In the genomic region with DNA sequence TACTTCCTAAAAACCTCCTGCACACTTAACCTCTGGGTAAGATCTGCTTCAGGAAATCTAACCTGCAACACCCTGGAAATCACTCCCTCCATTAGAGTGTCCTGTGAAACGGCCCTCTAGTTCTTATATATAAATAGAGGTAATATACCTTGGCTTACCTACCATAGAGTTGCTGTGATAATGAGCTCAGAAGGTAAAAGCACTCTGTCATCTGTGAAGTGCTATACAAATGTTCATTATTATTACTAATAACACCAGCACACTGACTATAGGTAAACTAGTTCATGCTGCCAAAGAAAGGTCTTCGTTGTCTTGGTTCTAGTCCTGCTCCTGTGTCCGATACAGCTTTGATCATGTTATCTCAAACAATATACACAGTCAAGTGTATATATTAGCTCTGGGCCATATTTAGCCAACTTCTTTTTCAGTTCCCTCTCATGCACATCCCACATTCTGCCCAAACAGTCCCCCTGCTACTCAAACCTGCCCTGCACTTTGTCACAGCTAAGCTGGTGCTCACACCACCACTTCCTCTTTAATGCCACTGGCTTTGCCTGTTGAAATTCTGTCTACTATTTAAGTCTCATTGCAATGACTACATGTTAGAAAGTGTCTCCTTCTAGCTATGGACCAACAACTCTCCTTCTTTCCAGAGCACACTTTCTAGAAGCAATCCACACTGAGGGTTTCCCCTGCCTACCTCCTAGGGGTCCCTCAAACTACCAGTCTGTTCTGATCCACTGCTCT, we compare ENCODE assay signal across 9 cellular contexts. TPM values are rescaled to one million over a fixed set of nuclear protein-coding genes. Genes with fewer than 3 reads are reported as not detected.
DNase-seq lines count a peak whose midpoint lies in the region; ATAC-seq, FAIRE-seq and TF ChIP-seq lines count a peak whose summit lies in the region.
"Had no signal": no experiment of that assay in that cellular context is flagged by ENCODE, and none has a peak within 500 bp of the region (broad histone marks: within the 10 kb centered on the region; RNA-seq: fewer than 3 reads in every experiment).

No MANE protein-coding gene starts in this region.

- peak; percentile 45; the same call in 1 of the 2 replicates for TF ChIP-seq POLR2A in GM12891 (IDR thresholded peaks at IDR 0.05; ENCODE audit: low read depth, low read length)

- CTCF ChIA-PET in WTC11 (lab: Charles Lee), result interaction anchor here (1.1 kb wide), 1 partner anchor 49 kb away, joined by 3 read pairs; no protein-coding TSS in a partner anchor
- CTCF ChIA-PET in activated CD4-positive, alpha-beta T cell treated with anti-CD3 and anti-CD28 coated beads for 36 hours (lab: Charles Lee), result interaction anchor here (1.0 to 1.4 kb wide), 2 partner anchors 10 to 11 kb away, joined by 4 to 5 read pairs; no protein-coding TSS in a partner anchor

- ATAC-seq in GM21390 (IDR thresholded peaks at IDR 0.05; ENCODE audit: unreplicated experiment) (peak; percentile 68), HG03342 (IDR thresholded peaks at IDR 0.05; ENCODE audit: unreplicated experiment) (peak; percentile 73), WTC11 (no peak)
- no peak for ATAC-seq in activated CD4-positive, alpha-beta T cell treated with anti-CD3 and anti-CD28 coated beads for 36 hours

- DNase-seq in GM12891 (ENCODE audit: insufficient read length, low spot score), result no peak
- DNase-seq in WTC11 (ENCODE audit: low spot score), result no peak
- DNase-seq in AG08396 (ENCODE audit: low spot score), result no peak
- no peak for DNase-seq in A172 (ENCODE audit: low spot score)
- DNase-seq in HPDE6-E6E7 (ENCODE audit: extremely low spot score), result no peak
- no peak for DNase-seq in activated CD4-positive, alpha-beta T cell treated with anti-CD3 and anti-CD28 coated beads for 36 hours

- intact Hi-C loops in activated CD4-positive, alpha-beta T cell treated with anti-CD3 and anti-CD28 coated beads for 36 hours (cut with DNase I, micrococcal nuclease), result no loop called here

- POLR2A ChIA-PET in WTC11 (lab: Charles Lee), result no interaction called here
- POLR2A ChIA-PET in activated CD4-positive, alpha-beta T cell treated with anti-CD3 and anti-CD28 coated beads for 36 hours (lab: Charles Lee), result interaction anchor here (1.0 kb wide), 1 partner anchor 11 kb away, joined by 3 read pairs; no protein-coding TSS in a partner anchor

- TF ChIP-seq CTCF in WTC11 (IDR thresholded peaks at IDR 0.05), result no peak

- peaks cover 62% of the 10 kb centered on the region for H3K36me3 Mint-ChIP-seq in WTC11
- H3K36me3 Mint-ChIP-seq in activated CD4-positive, alpha-beta T cell treated with anti-CD3 and anti-CD28 coated beads for 36 hours (ENCODE audit: low read depth), result peaks cover 25% of the 10 kb centered on the region

- H3K27me3 Mint-ChIP-seq in WTC11 (ENCODE audit: low read depth), result no peaks in the 10 kb centered on the region
- peaks cover 21% of the 10 kb centered on the region for H3K27me3 Mint-ChIP-seq in activated CD4-positive, alpha-beta T cell treated with anti-CD3 and anti-CD28 coated beads for 36 hours

- H3K4me1 Mint-ChIP-seq in WTC11, result peaks cover 24% of the 10 kb centered on the region
- H3K4me1 Mint-ChIP-seq in activated CD4-positive, alpha-beta T cell treated with anti-CD3 and anti-CD28 coated beads for 36 hours, result peaks cover 5% of the 10 kb centered on the region

- H3K4me3 Mint-ChIP-seq in WTC11, result no peak overlapping the region
- no peak overlapping the region for H3K4me3 Mint-ChIP-seq in activated CD4-positive, alpha-beta T cell treated with anti-CD3 and anti-CD28 coated beads for 36 hours
- H3K4me3 Mint-ChIP-seq: neural crest cell had no signal

- no peaks in the 10 kb centered on the region for H3K9me3 Mint-ChIP-seq in WTC11
- no peaks in the 10 kb centered on the region for H3K9me3 Mint-ChIP-seq in activated CD4-positive, alpha-beta T cell treated with anti-CD3 and anti-CD28 coated beads for 36 hours (ENCODE audit: low read depth)
- H3K9me3 Mint-ChIP-seq: neural crest cell had no signal

- peak overlapping the region; percentile 13 for H3K27ac Mint-ChIP-seq in WTC11
- H3K27ac Mint-ChIP-seq in activated CD4-positive, alpha-beta T cell treated with anti-CD3 and anti-CD28 coated beads for 36 hours, result no peak overlapping the region

- FAIRE-seq in GM12891 (lab: Jason Lieb, UNC), result peak; percentile 94

TF ChIP-seq in GM12891, 5 proteins besides CTCF, POLR2A, EP300 and RAD21:
- TF ChIP-seq SPI1 (IDR thresholded peaks at IDR 0.05; ENCODE audit: low read depth, low read length) (peak; percentile 99), PAX5 (IDR thresholded peaks at IDR 0.05; ENCODE audit: insufficient read depth, low read length, severe bottlenecking) (peak; percentile 2), POU2F2 (IDR thresholded peaks at IDR 0.05; ENCODE audit: low read depth, low read length) (0 out of 2 replicates have a peak, but pooled peaks have one; percentile 54), TAF1 (IDR thresholded peaks at IDR 0.05; ENCODE audit: low read depth, low read length) (no peak)

TF ChIP-seq in WTC11, 78 proteins besides CTCF, POLR2A, EP300 and RAD21:
- TF ChIP-seq, protein P1, sequence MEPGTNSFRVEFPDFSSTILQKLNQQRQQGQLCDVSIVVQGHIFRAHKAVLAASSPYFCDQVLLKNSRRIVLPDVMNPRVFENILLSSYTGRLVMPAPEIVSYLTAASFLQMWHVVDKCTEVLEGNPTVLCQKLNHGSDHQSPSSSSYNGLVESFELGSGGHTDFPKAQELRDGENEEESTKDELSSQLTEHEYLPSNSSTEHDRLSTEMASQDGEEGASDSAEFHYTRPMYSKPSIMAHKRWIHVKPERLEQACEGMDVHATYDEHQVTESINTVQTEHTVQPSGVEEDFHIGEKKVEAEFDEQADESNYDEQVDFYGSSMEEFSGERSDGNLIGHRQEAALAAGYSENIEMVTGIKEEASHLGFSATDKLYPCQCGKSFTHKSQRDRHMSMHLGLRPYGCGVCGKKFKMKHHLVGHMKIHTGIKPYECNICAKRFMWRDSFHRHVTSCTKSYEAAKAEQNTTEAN (CRISPR knock-in tag; IDR thresholded peaks at IDR 0.05), result no peak
- TF ChIP-seq PRRX2 (CRISPR knock-in tag; IDR thresholded peaks at IDR 0.05) (no peak), ZNF121 (CRISPR knock-in tag; IDR thresholded peaks at IDR 0.05) (no peak), JAZF1 (CRISPR knock-in tag; IDR thresholded peaks at IDR 0.05) (no peak), NR1H2 (CRISPR knock-in tag; IDR thresholded peaks at IDR 0.05) (no peak)
- TF ChIP-seq, protein P2, sequence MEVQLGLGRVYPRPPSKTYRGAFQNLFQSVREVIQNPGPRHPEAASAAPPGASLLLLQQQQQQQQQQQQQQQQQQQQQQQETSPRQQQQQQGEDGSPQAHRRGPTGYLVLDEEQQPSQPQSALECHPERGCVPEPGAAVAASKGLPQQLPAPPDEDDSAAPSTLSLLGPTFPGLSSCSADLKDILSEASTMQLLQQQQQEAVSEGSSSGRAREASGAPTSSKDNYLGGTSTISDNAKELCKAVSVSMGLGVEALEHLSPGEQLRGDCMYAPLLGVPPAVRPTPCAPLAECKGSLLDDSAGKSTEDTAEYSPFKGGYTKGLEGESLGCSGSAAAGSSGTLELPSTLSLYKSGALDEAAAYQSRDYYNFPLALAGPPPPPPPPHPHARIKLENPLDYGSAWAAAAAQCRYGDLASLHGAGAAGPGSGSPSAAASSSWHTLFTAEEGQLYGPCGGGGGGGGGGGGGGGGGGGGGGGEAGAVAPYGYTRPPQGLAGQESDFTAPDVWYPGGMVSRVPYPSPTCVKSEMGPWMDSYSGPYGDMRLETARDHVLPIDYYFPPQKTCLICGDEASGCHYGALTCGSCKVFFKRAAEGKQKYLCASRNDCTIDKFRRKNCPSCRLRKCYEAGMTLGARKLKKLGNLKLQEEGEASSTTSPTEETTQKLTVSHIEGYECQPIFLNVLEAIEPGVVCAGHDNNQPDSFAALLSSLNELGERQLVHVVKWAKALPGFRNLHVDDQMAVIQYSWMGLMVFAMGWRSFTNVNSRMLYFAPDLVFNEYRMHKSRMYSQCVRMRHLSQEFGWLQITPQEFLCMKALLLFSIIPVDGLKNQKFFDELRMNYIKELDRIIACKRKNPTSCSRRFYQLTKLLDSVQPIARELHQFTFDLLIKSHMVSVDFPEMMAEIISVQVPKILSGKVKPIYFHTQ (CRISPR knock-in tag; IDR thresholded peaks at IDR 0.05), result no peak
- TF ChIP-seq, protein P3, sequence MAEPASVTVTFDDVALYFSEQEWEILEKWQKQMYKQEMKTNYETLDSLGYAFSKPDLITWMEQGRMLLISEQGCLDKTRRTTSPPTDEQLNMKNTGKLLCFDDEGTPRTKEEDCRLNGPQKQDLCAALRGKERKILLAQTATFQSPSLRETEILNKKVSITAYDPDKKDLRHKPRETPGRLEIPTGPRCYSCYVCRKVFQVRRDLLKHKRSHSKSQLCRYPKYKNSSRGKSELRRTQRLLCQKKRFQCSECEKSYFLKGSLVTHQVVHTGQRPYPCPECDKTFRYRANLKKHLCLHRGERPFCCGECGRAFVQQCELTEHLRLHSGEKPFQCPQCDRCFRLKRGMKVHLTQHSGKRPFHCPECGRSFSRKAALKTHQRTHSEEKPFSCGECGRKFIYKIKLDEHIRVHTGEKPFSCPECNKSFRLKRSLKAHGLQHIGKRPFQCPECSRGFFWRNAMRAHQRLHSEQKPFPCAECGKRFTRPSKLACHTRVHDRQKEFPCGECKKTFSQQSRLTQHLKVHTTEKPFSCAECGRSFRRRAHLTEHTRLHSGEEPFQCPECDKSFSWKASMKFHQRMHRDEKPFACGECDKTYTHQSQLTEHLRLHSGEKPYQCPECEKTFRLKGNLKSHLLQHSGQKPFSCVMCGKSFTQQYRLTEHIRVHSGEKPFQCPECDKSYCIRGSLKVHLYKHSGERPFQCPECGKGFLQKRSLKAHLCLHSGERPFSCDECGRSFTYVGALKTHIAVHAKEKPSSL (CRISPR knock-in tag; conservative IDR thresholded peaks at IDR 0.05), result no peak
- TF ChIP-seq, protein P4, sequence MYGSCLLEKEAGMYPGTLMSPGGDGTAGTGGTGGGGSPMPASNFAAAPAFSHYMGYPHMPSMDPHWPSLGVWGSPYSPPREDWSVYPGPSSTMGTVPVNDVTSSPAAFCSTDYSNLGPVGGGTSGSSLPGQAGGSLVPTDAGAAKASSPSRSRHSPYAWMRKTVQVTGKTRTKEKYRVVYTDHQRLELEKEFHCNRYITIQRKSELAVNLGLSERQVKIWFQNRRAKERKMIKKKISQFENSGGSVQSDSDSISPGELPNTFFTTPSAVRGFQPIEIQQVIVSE (CRISPR knock-in tag; IDR thresholded peaks at IDR 0.05; ENCODE audit: borderline replicate concordance), result no peak

RNA-seq across cellular contexts. Expression of a gene that starts 5.1 kb away (rescaled TPM):
- polyA plus RNA-seq in GM12891 (2012; ENCODE audit: low read depth, missing spikeins), result 5.0 TPM
- total RNA-seq in WTC11 (2021), result 19.8 to 28.4 TPM (median 22.3 TPM) in 3 replicates
- 22.5 TPM in 2 replicates for total RNA-seq in A172 (2014; rRNA removed; shearing (Covaris generic))
- 1 to 10 TPM; 6.0 to 7.8 TPM for total RNA-seq in activated CD4-positive, alpha-beta T cell treated with anti-CD3 and anti-CD28 coated beads for 36 hours

Comparison
In these comparisons a context has a peak if more than half of its experiments do, and no peak if none do; other contexts are left out.
1. ATAC-seq: peak in GM21390 (single experiment) and HG03342 (single experiment); none in WTC11 (single experiment) and activated CD4-positive, alpha-beta T cell treated with anti-CD3 and anti-CD28 coated beads for 36 hours (single experiment).